In genomic region chr7:2019693-2020511, GRCh38 we compare ENCODE assay signal across 9 cellular contexts.
DNase-seq lines count a peak whose midpoint lies in the region; ATAC-seq and TF ChIP-seq lines count a peak whose summit lies in the region.
"Had no signal": no experiment of that assay in that cellular context is flagged by ENCODE, and none has a peak within 500 bp of the region (broad histone marks: within the 10 kb centered on the region; RNA-seq: fewer than 3 reads in every experiment).

No MANE protein-coding gene starts in this region.

- peaks cover 0 to 51% (median 7%) of the 10 kb centered on the region in 12 donors for H3K4me1 ChIP-seq in heart left ventricle

- 60 to 78% (median 69%) methylated on average over 24 to 44 of the region's 44 CpGs for WGBS in heart left ventricle, 4 donors

- intact Hi-C loops in heart left ventricle (cut with DNase I) = no loop called here

- H3K27ac ChIP-seq in heart left ventricle = peak overlapping the region in 11 of 12 donors; percentile 50 to 91 (median 74)
- H3K27ac ChIP-seq: 22Rv1 had no signal

- DNase-seq in NCI-H82 (lab: John Stamatoyannopoulos, UW) (peak; percentile 17), NCI-H82 treated with DMSO at 0.1 percent for 48 hours (lab: John Stamatoyannopoulos, UW; ENCODE audit: unreplicated experiment) (no peak), HUDEP-2 (lab: John Stamatoyannopoulos, UW; ENCODE audit: unreplicated experiment in 76 of 76) (peak in 74 of 76 experiments; percentile 11 to 96 (median 82)), heart left ventricle (peak; percentile 71 to 89 (median 84)), smooth muscle cell of the brain vasculature (ENCODE audit: low read depth, low spot score) (peak; percentile 76), NCI-H510A (lab: John Stamatoyannopoulos, UW) (no peak)
- peak; percentile 61 for DNase-seq in activated T-cell treated with anti-CD3 and anti-CD28 coated beads, Interleukin-2, amount 50 U/mL, for 1 hour

- H3K9me3 ChIP-seq in heart left ventricle = peaks cover 0 to 8% (median 6%) of the 10 kb centered on the region in 12 donors

- TF ChIP-seq CTCF in heart left ventricle (IDR thresholded peaks at IDR 0.05) = no peak

- peak overlapping the region in 9 of 12 donors; percentile 19 to 42 (median 34) for H3K4me3 ChIP-seq in heart left ventricle

- no peaks in the 10 kb centered on the region for H3K27me3 ChIP-seq in heart left ventricle

- no peak for TF ChIP-seq POLR2A in heart left ventricle (IDR thresholded peaks at IDR 0.05)

- no peaks in the 10 kb centered on the region for H3K36me3 ChIP-seq in heart left ventricle

- ATAC-seq in heart left ventricle (peak; percentile 82 to 88 (median 83)), HG03521 (IDR thresholded peaks at IDR 0.05; ENCODE audit: unreplicated experiment) (no peak)

Comparison
In these comparisons a context has a peak if more than half of its experiments do, and no peak if none do; other contexts are left out.
1. DNase-seq: peak in NCI-H82 (single experiment), HUDEP-2 (74 of 76), activated T-cell treated with anti-CD3 and anti-CD28 coated beads, Interleukin-2, amount 50 U/mL, for 1 hour (single experiment), heart left ventricle (5 of 5) and smooth muscle cell of the brain vasculature (single experiment); none in NCI-H82 treated with DMSO at 0.1 percent for 48 hours (single experiment) and NCI-H510A (single experiment).